Comparison of ENCODE assay signal across 8 cellular contexts in genomic region chr1:24535021-24535424, GRCh38. TPM values are rescaled to one million over a fixed set of nuclear protein-coding genes. Genes with fewer than 3 reads are reported as not detected.
DNase-seq lines count a peak whose midpoint lies in the region; ATAC-seq and TF ChIP-seq lines count a peak whose summit lies in the region.

No MANE protein-coding gene starts in this region.

- peaks cover 3 to 12% of the 10 kb centered on the region in 2 experiments for H3K36me3 ChIP-seq in SK-N-SH (replicated peaks in 1 of 2; ENCODE audit: control insufficient read depth in 1 of 2, insufficient read depth in 2 of 2, low read length in 1 of 2)

- H3K27ac Mint-ChIP-seq in stimulated activated effector memory CD8-positive, alpha-beta T cell treated with anti-CD3 and anti-CD28 coated beads, Interleukin-12 subunit alpha, Interleukin-12 subunit beta, amount 100 ng/mL, for 72 hours = peak overlapping the region; percentile 92

- H3K27me3 ChIP-seq in SK-N-SH (ENCODE audit: insufficient read depth) = no peaks in the 10 kb centered on the region

- H3K79me2 ChIP-seq in SK-N-SH (ENCODE audit: insufficient read depth) = no peaks in the 10 kb centered on the region

- no peak for TF ChIP-seq RAD21 in SK-N-SH (IDR thresholded peaks at IDR 0.05; ENCODE audit: low read length)

- H3K4me2 ChIP-seq in SK-N-SH = no peak overlapping the region

- H3K4me3 ChIP-seq in SK-N-SH (ENCODE audit: low read depth in 2 of 2, low read length in 1 of 2) = no peak overlapping the region

- H3K9me3 ChIP-seq in SK-N-SH = no peaks in the 10 kb centered on the region

- peaks cover 0 to 3% of the 10 kb centered on the region in 2 experiments; a peak in 1 of 4 replicates for H3K4me1 ChIP-seq in SK-N-SH (ENCODE audit: control insufficient read depth in 1 of 2, insufficient read depth in 2 of 2, low read depth in 1 of 2, low read length in 1 of 2)

- no peak for TF ChIP-seq CTCF in SK-N-SH (IDR thresholded peaks at IDR 0.05)

- DNase-seq in activated CD4-positive, alpha-beta T cell treated with anti-CD3 and anti-CD28 coated beads, Interleukin-2, amount 50 U/mL, for 1 hour = peak; percentile 74
- DNase-seq in germinal center (ENCODE audit: low spot score) = peak; percentile 85
- peak; percentile 48 to 83 for DNase-seq in stimulated activated effector memory CD8-positive, alpha-beta T cell treated with anti-CD3 and anti-CD28 coated beads, Interleukin-12 subunit alpha, Interleukin-12 subunit beta, amount 100 ng/mL, for 72 hours (ENCODE audit: low spot score in 2 of 2)
- no peak for DNase-seq in SK-N-SH
- no peak for DNase-seq in H4 (ENCODE audit: low spot score)
- no peak for DNase-seq in OCI-M2 (lab: John Stamatoyannopoulos, UW; ENCODE audit: unreplicated experiment)

- 94% methylated on average over 21 of the region's 21 CpGs for WGBS in SK-N-SH (ENCODE audit: low lambda C conversion rate)

- CTCF ChIA-PET in SK-N-SH (lab: Yijun Ruan, JAX) = interaction anchor here (0.8 to 1.7 kb wide), 5 partner anchors 9 to 295 kb away, joined by 3 to 12 read pairs (median 5); partner anchors contain the start of gene NIPAL3

- H3K4me1 Mint-ChIP-seq in stimulated activated effector memory CD8-positive, alpha-beta T cell treated with anti-CD3 and anti-CD28 coated beads, Interleukin-12 subunit alpha, Interleukin-12 subunit beta, amount 100 ng/mL, for 72 hours = peaks cover 42% of the 10 kb centered on the region

- peak overlapping the region; percentile 73 for H3K4me3 Mint-ChIP-seq in stimulated activated effector memory CD8-positive, alpha-beta T cell treated with anti-CD3 and anti-CD28 coated beads, Interleukin-12 subunit alpha, Interleukin-12 subunit beta, amount 100 ng/mL, for 72 hours

- H3K9ac ChIP-seq in SK-N-SH = no peak overlapping the region

- H3K27ac ChIP-seq in SK-N-SH (ENCODE audit: low read depth in 2 of 2, low read length in 1 of 2) = no peak overlapping the region

- no peak overlapping the region for H2AFZ ChIP-seq in SK-N-SH (ENCODE audit: low read depth)

- H3K9me3 Mint-ChIP-seq in stimulated activated effector memory CD8-positive, alpha-beta T cell treated with anti-CD3 and anti-CD28 coated beads, Interleukin-12 subunit alpha, Interleukin-12 subunit beta, amount 100 ng/mL, for 72 hours = no peaks in the 10 kb centered on the region

- peak; percentile 55 for ATAC-seq in HG03196 (IDR thresholded peaks at IDR 0.05; ENCODE audit: unreplicated experiment)
- ATAC-seq in stimulated activated effector memory CD8-positive, alpha-beta T cell treated with anti-CD3 and anti-CD28 coated beads, Interleukin-12 subunit alpha, Interleukin-12 subunit beta, amount 100 ng/mL, for 72 hours = peak; percentile 79
- ATAC-seq in HG02884 (IDR thresholded peaks at IDR 0.05; ENCODE audit: unreplicated experiment) = no peak

- peaks cover 39% of the 10 kb centered on the region for H3K36me3 Mint-ChIP-seq in stimulated activated effector memory CD8-positive, alpha-beta T cell treated with anti-CD3 and anti-CD28 coated beads, Interleukin-12 subunit alpha, Interleukin-12 subunit beta, amount 100 ng/mL, for 72 hours

- no peak for TF ChIP-seq EP300 in SK-N-SH (IDR thresholded peaks at IDR 0.05; ENCODE audit: borderline replicate concordance in 1 of 2, low read depth in 1 of 2, low read length in 1 of 2)

- POLR2A ChIA-PET in SK-N-SH (lab: Yijun Ruan, JAX) = no interaction called here

- no peaks in the 10 kb centered on the region for H3K9me2 ChIP-seq in SK-N-SH

- H4K20me1 ChIP-seq in SK-N-SH (ENCODE audit: insufficient read depth) = no peaks in the 10 kb centered on the region

- H3F3A ChIP-seq in SK-N-SH (replicated peaks; ENCODE audit: insufficient read depth) = peaks cover 5% of the 10 kb centered on the region

TF ChIP-seq in SK-N-SH, 30 proteins besides CTCF, POLR2A, EP300 and RAD21:
- TF ChIP-seq MAX (IDR thresholded peaks at IDR 0.05; ENCODE audit: low read depth) (no peak), RFX5 (IDR thresholded peaks at IDR 0.05; ENCODE audit: low read length) (no peak), TEAD4 (IDR thresholded peaks at IDR 0.05; ENCODE audit: borderline replicate concordance, insufficient read depth) (no peak), MXI1 (IDR thresholded peaks at IDR 0.05; ENCODE audit: low read depth, low read length) (no peak), GATA2 (CRISPR knock-in tag; IDR thresholded peaks at IDR 0.05) (no peak), CHD2 (IDR thresholded peaks at IDR 0.05; ENCODE audit: low read length, partially characterized antibody) (no peak), FOSL2 (IDR thresholded peaks at IDR 0.05; ENCODE audit: borderline replicate concordance, low read depth) (no peak), NRF1 (IDR thresholded peaks at IDR 0.05; ENCODE audit: low read depth, low read length) (no peak), SIN3A (IDR thresholded peaks at IDR 0.05; ENCODE audit: borderline replicate concordance, low read depth, low read length) (no peak), TCF12 (IDR thresholded peaks at IDR 0.05) (no peak), EZH2phosphoT487 (IDR thresholded peaks at IDR 0.05; ENCODE audit: borderline replicate concordance, low read depth) (no peak), PBX3 (IDR thresholded peaks at IDR 0.05) (no peak), JUND (IDR thresholded peaks at IDR 0.05) (no peak), FOXM1 (IDR thresholded peaks at IDR 0.05; ENCODE audit: low read depth) (no peak), FOXJ3 (CRISPR knock-in tag; IDR thresholded peaks at IDR 0.05) (no peak), POLR2AphosphoS5 (IDR thresholded peaks at IDR 0.05; ENCODE audit: low read depth, low read length) (no peak), SMC3 (IDR thresholded peaks at IDR 0.05; ENCODE audit: low read depth, low read length) (no peak), RCOR1 (IDR thresholded peaks at IDR 0.05; ENCODE audit: low read length) (no peak)
- TF ChIP-seq, protein P1, sequence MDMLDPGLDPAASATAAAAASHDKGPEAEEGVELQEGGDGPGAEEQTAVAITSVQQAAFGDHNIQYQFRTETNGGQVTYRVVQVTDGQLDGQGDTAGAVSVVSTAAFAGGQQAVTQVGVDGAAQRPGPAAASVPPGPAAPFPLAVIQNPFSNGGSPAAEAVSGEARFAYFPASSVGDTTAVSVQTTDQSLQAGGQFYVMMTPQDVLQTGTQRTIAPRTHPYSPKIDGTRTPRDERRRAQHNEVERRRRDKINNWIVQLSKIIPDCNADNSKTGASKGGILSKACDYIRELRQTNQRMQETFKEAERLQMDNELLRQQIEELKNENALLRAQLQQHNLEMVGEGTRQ (IDR thresholded peaks at IDR 0.05; ENCODE audit: borderline replicate concordance, low read depth, low read length) = no peak
- TF ChIP-seq, protein P2, sequence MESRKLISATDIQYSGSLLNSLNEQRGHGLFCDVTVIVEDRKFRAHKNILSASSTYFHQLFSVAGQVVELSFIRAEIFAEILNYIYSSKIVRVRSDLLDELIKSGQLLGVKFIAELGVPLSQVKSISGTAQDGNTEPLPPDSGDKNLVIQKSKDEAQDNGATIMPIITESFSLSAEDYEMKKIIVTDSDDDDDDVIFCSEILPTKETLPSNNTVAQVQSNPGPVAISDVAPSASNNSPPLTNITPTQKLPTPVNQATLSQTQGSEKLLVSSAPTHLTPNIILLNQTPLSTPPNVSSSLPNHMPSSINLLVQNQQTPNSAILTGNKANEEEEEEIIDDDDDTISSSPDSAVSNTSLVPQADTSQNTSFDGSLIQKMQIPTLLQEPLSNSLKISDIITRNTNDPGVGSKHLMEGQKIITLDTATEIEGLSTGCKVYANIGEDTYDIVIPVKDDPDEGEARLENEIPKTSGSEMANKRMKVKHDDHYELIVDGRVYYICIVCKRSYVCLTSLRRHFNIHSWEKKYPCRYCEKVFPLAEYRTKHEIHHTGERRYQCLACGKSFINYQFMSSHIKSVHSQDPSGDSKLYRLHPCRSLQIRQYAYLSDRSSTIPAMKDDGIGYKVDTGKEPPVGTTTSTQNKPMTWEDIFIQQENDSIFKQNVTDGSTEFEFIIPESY (IDR thresholded peaks at IDR 0.05; ENCODE audit: borderline replicate concordance, low read depth) = no peak

RNA-seq across cellular contexts. Expression of gene NCMAP, which starts 20.9 kb away (rescaled TPM):
- 0.02 TPM in 1 of 2 replicates, not detected in the other for polyA plus RNA-seq in SK-N-SH (2012; rRNA removed)
- polyA plus RNA-seq in SK-N-SH (2012; cell fraction: cytosol; rRNA removed) = 0.01 TPM in 2 replicates
- polyA plus RNA-seq in SK-N-SH (2012; cell fraction: nucleus; rRNA removed) = 0.01 TPM in 1 of 2 replicates, not detected in the other
- total RNA-seq in H4 (2014; rRNA removed; shearing (Covaris generic)) = not detected in 2 replicates

RNA-seq across cellular contexts. Expression of gene RCAN3, which starts 32.4 kb away (rescaled TPM):
- 4.8 TPM in 2 replicates for polyA plus RNA-seq in SK-N-SH (2012; rRNA removed)
- 6.0 and 6.3 TPM in 2 replicates for polyA plus RNA-seq in SK-N-SH (2012; cell fraction: cytosol; rRNA removed)
- polyA plus RNA-seq in SK-N-SH (2012; cell fraction: nucleus; rRNA removed) = 5.0 and 6.2 TPM in 2 replicates
- total RNA-seq in H4 (2014; rRNA removed; shearing (Covaris generic)) = 3.7 and 10.8 TPM in 2 replicates

Comparison
In these comparisons a context has a peak if more than half of its experiments do, and no peak if none do; other contexts are left out.
1. DNase-seq: peak in activated CD4-positive, alpha-beta T cell treated with anti-CD3 and anti-CD28 coated beads, Interleukin-2, amount 50 U/mL, for 1 hour (single experiment), germinal center (single experiment) and stimulated activated effector memory CD8-positive, alpha-beta T cell treated with anti-CD3 and anti-CD28 coated beads, Interleukin-12 subunit alpha, Interleukin-12 subunit beta, amount 100 ng/mL, for 72 hours (2 of 2); none in SK-N-SH (single experiment), H4 (single experiment) and OCI-M2 (single experiment).